ENCODE assay signal across 3 cellular contexts in the genomic region with DNA sequence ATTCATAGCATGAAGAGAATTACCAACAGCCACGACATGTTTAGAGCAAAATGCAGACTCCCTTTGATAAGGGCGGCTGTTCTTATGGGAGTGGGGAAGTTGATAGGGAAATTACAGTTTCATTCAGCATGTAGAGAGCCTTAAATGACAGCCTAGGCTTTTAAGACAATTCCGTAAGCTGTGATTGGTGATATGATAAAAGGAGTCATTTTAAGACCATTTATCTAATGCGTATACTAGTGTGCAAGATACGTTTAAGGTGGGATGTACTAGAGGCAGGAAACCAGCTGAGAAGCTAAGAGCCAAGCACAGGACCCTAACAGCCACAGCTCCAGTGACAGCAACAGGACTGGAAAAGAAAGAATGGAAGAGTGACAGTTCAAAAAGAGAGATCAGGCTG.
"Had no signal": no experiment of that assay in that cellular context is flagged by ENCODE, and none has a peak within 500 bp of the region (broad histone marks: within the 10 kb centered on the region; RNA-seq: fewer than 3 reads in every experiment).

No MANE protein-coding gene starts in this region.

- H3K4me3 ChIP-seq: GM12878 had no signal

- DNase-seq: GDM1, GF-D8 had no signal

- ATAC-seq: GM12878 had no signal
